ENCODE assay signal across 10 cellular contexts in the genomic region with DNA sequence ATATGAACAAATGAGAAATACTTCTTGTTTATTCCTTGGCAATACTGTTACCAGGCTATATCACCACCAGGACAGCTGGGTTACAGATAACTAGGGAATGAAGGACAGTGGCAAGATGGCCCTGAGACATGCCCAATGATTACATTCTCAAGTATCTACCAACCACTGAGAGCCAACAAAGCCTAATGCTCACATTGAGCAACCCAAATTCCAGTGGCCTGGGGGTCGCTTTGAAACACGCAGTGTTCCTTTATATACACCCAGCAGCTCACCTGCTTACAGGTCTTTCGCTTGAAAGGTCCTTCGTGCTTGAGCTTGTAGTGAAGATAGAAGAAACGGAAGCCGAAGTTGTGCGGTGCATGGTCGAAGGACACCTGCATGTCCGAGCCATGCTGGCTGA. TPM values are rescaled to one million over a fixed set of nuclear protein-coding genes. Genes with fewer than 3 reads are reported as not detected.
"Had no signal": no experiment of that assay in that cellular context is flagged by ENCODE, and none has a peak within 500 bp of the region (broad histone marks: within the 10 kb centered on the region; RNA-seq: fewer than 3 reads in every experiment).

No MANE protein-coding gene starts in this region.

- H3K4me3 Mint-ChIP-seq: HFFc6, IgD-negative memory B cell had no signal

- ATAC-seq: HCT116, HepG2 had no signal

- H3K36me3 ChIP-seq: HAP-1 had no signal

- H2AFZ ChIP-seq: GM23248 had no signal

- H3K9me3 Mint-ChIP-seq: HFFc6, IgD-negative memory B cell had no signal

- DNase-seq: GM23248, GOT3, HFFc6, KBM-7 had no signal

- FAIRE-seq: H54, HepG2, HTR-8/SVneo had no signal

- H3K27ac ChIP-seq: GM23248 had no signal

- H3K27ac Mint-ChIP-seq: HFFc6, IgD-negative memory B cell had no signal

- H3K9ac ChIP-seq: GM23248 had no signal

- H3K36me3 Mint-ChIP-seq: IgD-negative memory B cell had no signal

- H3K9me3 ChIP-seq: HAP-1 had no signal

- H3K4me3 ChIP-seq: GM23248, HAP-1 had no signal

RNA-seq across cellular contexts. Expression of gene SPATA12, which starts 45.1 kb away (rescaled TPM):
- total RNA-seq: GM23248, HFFc6 had no signal
- polyA plus RNA-seq: GM23248, IgD-negative memory B cell had no signal

RNA-seq across cellular contexts. Expression of gene IL17RD, which starts 59.6 kb away (rescaled TPM):
- polyA plus RNA-seq: IgD-negative memory B cell had no signal
